ENCODE assay signal across 20 cellular contexts in the genomic region with DNA sequence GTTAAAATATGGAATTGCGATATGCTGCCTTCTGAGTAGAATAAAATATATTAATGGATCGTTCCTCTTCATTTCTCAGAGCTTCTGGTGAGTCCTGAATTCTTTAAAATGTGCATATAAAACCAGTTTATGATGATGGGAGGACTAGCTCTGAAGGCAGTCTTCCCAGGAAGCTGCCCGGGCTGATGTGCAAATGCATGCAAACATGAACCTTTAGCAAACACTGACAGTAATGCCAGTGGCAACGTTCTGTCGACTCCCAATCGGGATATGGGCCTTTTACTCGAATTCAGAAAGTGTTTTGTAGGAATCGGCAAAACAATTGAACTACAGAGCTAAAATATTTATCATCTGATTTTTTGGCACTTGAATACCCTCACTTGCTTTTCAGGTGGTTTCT.
A peak's percentile ranks its signal among the peaks of the same experiment; 100 is the strongest.
DNase-seq lines count a peak whose midpoint lies in the region; ATAC-seq and TF ChIP-seq lines count a peak whose summit lies in the region.
"Had no signal": no experiment of that assay in that cellular context is flagged by ENCODE, and none has a peak within 500 bp of the region (broad histone marks: within the 10 kb centered on the region; RNA-seq: fewer than 3 reads in every experiment).

No MANE protein-coding gene starts in this region.

- H3K36me3 ChIP-seq in GM23338 (ENCODE audit: insufficient read depth) (no peaks in the 10 kb centered on the region), neural progenitor cell (peaks cover 5% of the 10 kb centered on the region), left lung (no peaks in the 10 kb centered on the region)

- no peaks in the 10 kb centered on the region for H3K9me3 ChIP-seq in T-helper 17 cell (ENCODE audit: control insufficient read depth, low read length, poor library complexity, severe bottlenecking)
- H3K9me3 ChIP-seq in neural progenitor cell (ENCODE audit: low read depth), result no peaks in the 10 kb centered on the region
- H3K9me3 ChIP-seq in left lung, result no peaks in the 10 kb centered on the region
- H3K9me3 ChIP-seq: BLaER1 treated with 17β-estradiol and CSF1 and Interleukin-3, amounts not matched to agents 10 nM and 100 nM; SJCRH30 had no signal

- H3K4me1 Mint-ChIP-seq in GM23338 (peaks cover 85% of the 10 kb centered on the region), T-helper 17 cell (peaks cover 37% of the 10 kb centered on the region), neural progenitor cell (peaks cover 89% of the 10 kb centered on the region)
- peaks cover 24 to 47% of the 10 kb centered on the region in 2 donors for H3K4me1 Mint-ChIP-seq in natural killer cell treated with Interleukin-12 subunit alpha and Interleukin-12 subunit beta and Interleukin-15 and Interleukin-18, amount 100 ng/mL, for 72 hours (ENCODE audit: low read depth in 2 of 2)

- peak overlapping the region; percentile 77; the same call in 1 of the 2 replicates for H3K4me2 ChIP-seq in GM23338
- H3K4me2 ChIP-seq in neural progenitor cell, result peak overlapping the region; percentile 79

- intact Hi-C loops in left lung (cut with DNase I), result no loop called here

- H3K4me1 ChIP-seq in GM23338 (ENCODE audit: insufficient read depth) (peaks cover 73% of the 10 kb centered on the region), neural progenitor cell (peaks cover 94% of the 10 kb centered on the region), left lung (peaks cover 0 to 9% of the 10 kb centered on the region in 2 donors)

- no peaks in the 10 kb centered on the region for H3K9me3 Mint-ChIP-seq in GM23338
- peaks cover 10% of the 10 kb centered on the region for H3K9me3 Mint-ChIP-seq in neural progenitor cell
- H3K9me3 Mint-ChIP-seq in natural killer cell treated with Interleukin-12 subunit alpha and Interleukin-12 subunit beta and Interleukin-15 and Interleukin-18, amount 100 ng/mL, for 72 hours, result no peaks in the 10 kb centered on the region
- H3K9me3 Mint-ChIP-seq: H9 had no signal

- H3K4me3 Mint-ChIP-seq in GM23338 (no peak overlapping the region), T-helper 17 cell (no peak overlapping the region), neural progenitor cell (peak overlapping the region; percentile 76)
- no peak overlapping the region for H3K4me3 Mint-ChIP-seq in natural killer cell treated with Interleukin-12 subunit alpha and Interleukin-12 subunit beta and Interleukin-15 and Interleukin-18, amount 100 ng/mL, for 72 hours

- peaks cover 26% of the 10 kb centered on the region for H3K79me2 ChIP-seq in GM23338 (replicated peaks; ENCODE audit: insufficient read depth)
- peaks cover 94% of the 10 kb centered on the region for H3K79me2 ChIP-seq in neural progenitor cell (ENCODE audit: low read depth)

- peak overlapping the region; percentile 76 for H3K27ac Mint-ChIP-seq in GM23338
- H3K27ac Mint-ChIP-seq in T-helper 17 cell, result peak overlapping the region; percentile 76
- peak overlapping the region; percentile 85 for H3K27ac Mint-ChIP-seq in neural progenitor cell
- no peak overlapping the region for H3K27ac Mint-ChIP-seq in natural killer cell treated with Interleukin-12 subunit alpha and Interleukin-12 subunit beta and Interleukin-15 and Interleukin-18, amount 100 ng/mL, for 72 hours

- H3K27me3 ChIP-seq in GM23338 (ENCODE audit: insufficient read depth), result no peaks in the 10 kb centered on the region
- H3K27me3 ChIP-seq in neural progenitor cell, result no peaks in the 10 kb centered on the region
- H3K27me3 ChIP-seq in left lung, result no peaks in the 10 kb centered on the region
- H3K27me3 ChIP-seq: BLaER1 treated with 17β-estradiol and CSF1 and Interleukin-3, amounts not matched to agents 10 nM and 100 nM; SJCRH30 had no signal

- peaks cover 2% of the 10 kb centered on the region for H3K27me3 Mint-ChIP-seq in GM23338 (ENCODE audit: insufficient read depth, low read depth, poor library complexity)
- no peaks in the 10 kb centered on the region for H3K27me3 Mint-ChIP-seq in T-helper 17 cell
- H3K27me3 Mint-ChIP-seq in neural progenitor cell (ENCODE audit: insufficient read depth, low read depth), result peaks cover 4% of the 10 kb centered on the region
- H3K27me3 Mint-ChIP-seq in natural killer cell treated with Interleukin-12 subunit alpha and Interleukin-12 subunit beta and Interleukin-15 and Interleukin-18, amount 100 ng/mL, for 72 hours, result no peaks in the 10 kb centered on the region

- no peaks in the 10 kb centered on the region for H3K9me2 ChIP-seq in GM23338 (ENCODE audit: insufficient read depth)

- H3K36me3 Mint-ChIP-seq in GM23338 (ENCODE audit: low read depth), result peaks cover 4% of the 10 kb centered on the region; the same call in 2 of the 3 replicates
- peaks cover 9% of the 10 kb centered on the region for H3K36me3 Mint-ChIP-seq in T-helper 17 cell (ENCODE audit: low read depth)
- H3K36me3 Mint-ChIP-seq in neural progenitor cell, result peaks cover 31% of the 10 kb centered on the region
- no peaks in the 10 kb centered on the region for H3K36me3 Mint-ChIP-seq in natural killer cell treated with Interleukin-12 subunit alpha and Interleukin-12 subunit beta and Interleukin-15 and Interleukin-18, amount 100 ng/mL, for 72 hours

- ATAC-seq in GM23338 (no peak), T-helper 17 cell (no peak), left lung (no peak)
- no peak for ATAC-seq in natural killer cell treated with Interleukin-12 subunit alpha and Interleukin-12 subunit beta and Interleukin-15 and Interleukin-18, amount 100 ng/mL, for 72 hours

- H2AFZ ChIP-seq in GM23338, result no peak overlapping the region
- H2AFZ ChIP-seq in neural progenitor cell (replicated peaks), result no peak overlapping the region

- H4K20me1 ChIP-seq in GM23338 (replicated peaks; ENCODE audit: insufficient read depth) (no peaks in the 10 kb centered on the region), neural progenitor cell (ENCODE audit: low read depth) (peaks cover 72% of the 10 kb centered on the region)

- DNase-seq in GM23338 (ENCODE audit: low spot score) (no peak), T-helper 17 cell (no peak), neural progenitor cell (ENCODE audit: low spot score) (no peak), globus pallidus (ENCODE audit: low spot score) (no peak), kidney tubule cell (ENCODE audit: low spot score) (no peak), left lung (no peak)
- no peak for DNase-seq in natural killer cell treated with Interleukin-12 subunit alpha and Interleukin-12 subunit beta and Interleukin-15 and Interleukin-18, amount 100 ng/mL, for 72 hours (ENCODE audit: low spot score)
- DNase-seq: DND-41, H9, KBM-7, MM.1S, NCI-H1048, NCI-H2081, NCI-H2171, NCI-H345, NCI-H524, OCI-M1, SJCRH30 had no signal

- H3K27ac ChIP-seq in GM23338 (ENCODE audit: low read depth) (no peak overlapping the region), neural progenitor cell (no peak overlapping the region), left lung (no peak overlapping the region)
- H3K27ac ChIP-seq: BLaER1 treated with 17β-estradiol and CSF1 and Interleukin-3, amounts not matched to agents 10 nM and 100 nM; HL-60; SJCRH30 had no signal

- H3F3A ChIP-seq in GM23338 (replicated peaks; ENCODE audit: low read depth) (no peaks in the 10 kb centered on the region; the same call in 1 of the 2 replicates), neural progenitor cell (ENCODE audit: low read depth) (peaks cover 85% of the 10 kb centered on the region)

- no peak overlapping the region for H3K4me3 ChIP-seq in GM23338
- no peak overlapping the region for H3K4me3 ChIP-seq in neural progenitor cell
- no peak overlapping the region for H3K4me3 ChIP-seq in left lung
- H3K4me3 ChIP-seq: BLaER1 treated with 17β-estradiol and CSF1 and Interleukin-3, amounts not matched to agents 10 nM and 100 nM; SJCRH30 had no signal

- no peak for TF ChIP-seq CTCF in GM23338 (conservative IDR thresholded peaks at IDR 0.05; ENCODE audit: low read depth in 2 of 2)
- TF ChIP-seq CTCF in neural progenitor cell (IDR thresholded peaks at IDR 0.05), result no peak
- TF ChIP-seq CTCF in left lung (IDR thresholded peaks at IDR 0.05), result no peak

- H3K9ac ChIP-seq in neural progenitor cell, result no peak overlapping the region
- H3K9ac ChIP-seq: BLaER1 treated with 17β-estradiol and CSF1 and Interleukin-3, amounts not matched to agents 10 nM and 100 nM had no signal

TF ChIP-seq in GM23338, 12 proteins besides CTCF, POLR2A, EP300 and RAD21 (continues in another document):
- TF ChIP-seq POLR2AphosphoS5 (IDR thresholded peaks at IDR 0.05; ENCODE audit: low read depth) (no peak), EZH2phosphoT487 (IDR thresholded peaks at IDR 0.05; ENCODE audit: unreplicated experiment) (no peak)

Comparison
In these comparisons a context has a peak if more than half of its experiments do, and no peak if none do; other contexts are left out.
1. H3K27ac Mint-ChIP-seq: peak in GM23338 (single experiment), T-helper 17 cell (single experiment) and neural progenitor cell (single experiment); none in natural killer cell treated with Interleukin-12 subunit alpha and Interleukin-12 subunit beta and Interleukin-15 and Interleukin-18, amount 100 ng/mL, for 72 hours (0 of 2).